ENCODE assay signal across 1 cellular context in genomic region chr5:174693697-174694400, GRCh38.
TF ChIP-seq lines count a peak whose summit lies in the region.

No MANE protein-coding gene starts in this region.

TF ChIP-seq in HepG2, 621 proteins besides CTCF, POLR2A, EP300 and RAD21 (continued from another document):
- TF ChIP-seq ELK4 (CRISPR knock-in tag; IDR thresholded peaks at IDR 0.05; ENCODE audit: borderline replicate concordance) (no peak), ZKSCAN5 (CRISPR knock-in tag; IDR thresholded peaks at IDR 0.05) (peak; percentile 95), PBX3 (CRISPR knock-in tag; IDR thresholded peaks at IDR 0.05; ENCODE audit: borderline replicate concordance) (no peak), FOXA1 (IDR thresholded peaks at IDR 0.05) (no peak), FOXA1 (CRISPR knock-in tag; IDR thresholded peaks at IDR 0.05) (0 out of 2 replicates have a peak, but pooled peaks have one; percentile 29)
